Comparison of ENCODE assay signal across 15 cellular contexts in genomic region chr13:35478384-35479222, GRCh38. TPM values are rescaled to one million over a fixed set of nuclear protein-coding genes. Genes with fewer than 3 reads are reported as not detected.
DNase-seq lines count a peak whose midpoint lies in the region; ATAC-seq and TF ChIP-seq lines count a peak whose summit lies in the region.
"Had no signal": no experiment of that assay in that cellular context is flagged by ENCODE, and none has a peak within 500 bp of the region (broad histone marks: within the 10 kb centered on the region; RNA-seq: fewer than 3 reads in every experiment).

No MANE protein-coding gene starts in this region.

- H3K9me3 ChIP-seq in left ventricle myocardium inferior (replicated peaks) = no peaks in the 10 kb centered on the region
- H3K9me3 ChIP-seq: HAP-1 had no signal

- intact Hi-C loops in left ventricle myocardium inferior (cut with micrococcal nuclease) = no loop called here
- intact Hi-C loops in left ventricle myocardium superior (cut with micrococcal nuclease) = no loop called here
- intact Hi-C loops in activated T-helper 1 cell treated with anti-CD3 and anti-CD28 coated beads, Interleukin-12 subunit alpha, Interleukin-12 subunit beta, Interleukin-2, Interleukin-4 antibody, amounts not matched to agents 30 ng/mL and 10 ng/mL and 1 ng/mL, durations not matched to agents 14 hours and 24 hours and 36 hours (cut with micrococcal nuclease) = loop anchor here (10.0 kb wide), 1 partner anchor 534 kb away; the partner anchor contains the start of gene NBEA

- H3K9me3 Mint-ChIP-seq in stimulated activated naive CD8-positive, alpha-beta T cell treated with anti-CD3 and anti-CD28 coated beads, Interleukin-15, amount 100 ng/mL, for 72 hours = peaks cover 0 to 5% of the 10 kb centered on the region in 2 donors
- H3K9me3 Mint-ChIP-seq in activated T-helper 1 cell treated with anti-CD3 and anti-CD28 coated beads, Interleukin-12 subunit alpha, Interleukin-12 subunit beta, Interleukin-2, Interleukin-4 antibody, amounts not matched to agents 30 ng/mL and 10 ng/mL and 1 ng/mL, durations not matched to agents 14 hours and 24 hours and 36 hours = peaks cover 3% of the 10 kb centered on the region
- peaks cover 0 to 3% (median 2%) of the 10 kb centered on the region in 3 donors for H3K9me3 Mint-ChIP-seq in T-cell

- H3K4me1 Mint-ChIP-seq in stimulated activated naive CD8-positive, alpha-beta T cell treated with anti-CD3 and anti-CD28 coated beads, Interleukin-15, amount 100 ng/mL, for 72 hours = peaks cover 40% of the 10 kb centered on the region
- peaks cover 30% of the 10 kb centered on the region for H3K4me1 Mint-ChIP-seq in activated T-helper 1 cell treated with anti-CD3 and anti-CD28 coated beads, Interleukin-12 subunit alpha, Interleukin-12 subunit beta, Interleukin-2, Interleukin-4 antibody, amounts not matched to agents 30 ng/mL and 10 ng/mL and 1 ng/mL, durations not matched to agents 14 hours and 24 hours and 36 hours (ENCODE audit: low read depth)
- H3K4me1 Mint-ChIP-seq in T-cell = peaks cover 19 to 41% (median 27%) of the 10 kb centered on the region in 3 donors

- H3K4me3 ChIP-seq in left ventricle myocardium inferior (peak overlapping the region; percentile 15), astrocyte of the cerebellum (ENCODE audit: low read depth, low read length) (peak overlapping the region; percentile 1)
- H3K4me3 ChIP-seq: HAP-1 had no signal

- in situ Hi-C loops in astrocyte of the cerebellum (cut with HindIII; ENCODE audit: low sequenced_read_pairs) = no loop called here

- no peak for TF ChIP-seq CTCF in left ventricle myocardium inferior (IDR thresholded peaks at IDR 0.05; ENCODE audit: borderline replicate concordance)
- no peak for TF ChIP-seq CTCF in astrocyte of the cerebellum (IDR thresholded peaks at IDR 0.05; ENCODE audit: low read depth, low read length, missing control alignments)
- no peak for TF ChIP-seq CTCF in GM10266 (IDR thresholded peaks at IDR 0.05; ENCODE audit: control insufficient read depth, insufficient read depth, low read depth, missing control alignments)

- no peaks in the 10 kb centered on the region for H3K27me3 ChIP-seq in left ventricle myocardium inferior (ENCODE audit: low read depth)

- H3K36me3 Mint-ChIP-seq in activated T-helper 1 cell treated with anti-CD3 and anti-CD28 coated beads, Interleukin-12 subunit alpha, Interleukin-12 subunit beta, Interleukin-2, Interleukin-4 antibody, amounts not matched to agents 30 ng/mL and 10 ng/mL and 1 ng/mL, durations not matched to agents 14 hours and 24 hours and 36 hours (ENCODE audit: low read depth) = peaks cover 4% of the 10 kb centered on the region
- peaks cover 4% of the 10 kb centered on the region for H3K36me3 Mint-ChIP-seq in T-cell

- H3K4me3 Mint-ChIP-seq in stimulated activated naive CD8-positive, alpha-beta T cell treated with anti-CD3 and anti-CD28 coated beads, Interleukin-15, amount 100 ng/mL, for 72 hours = peak overlapping the region; percentile 67 to 74
- no peak overlapping the region for H3K4me3 Mint-ChIP-seq in activated T-helper 1 cell treated with anti-CD3 and anti-CD28 coated beads, Interleukin-12 subunit alpha, Interleukin-12 subunit beta, Interleukin-2, Interleukin-4 antibody, amounts not matched to agents 30 ng/mL and 10 ng/mL and 1 ng/mL, durations not matched to agents 14 hours and 24 hours and 36 hours
- peak overlapping the region in 1 of 3 donors; percentile 55 for H3K4me3 Mint-ChIP-seq in T-cell
- H3K4me3 Mint-ChIP-seq: activated B cell treated with CpG ODN at 0.5 μM for 24 hours had no signal

- no peak overlapping the region for H3K27ac Mint-ChIP-seq in stimulated activated naive CD8-positive, alpha-beta T cell treated with anti-CD3 and anti-CD28 coated beads, Interleukin-15, amount 100 ng/mL, for 72 hours
- H3K27ac Mint-ChIP-seq in activated T-helper 1 cell treated with anti-CD3 and anti-CD28 coated beads, Interleukin-12 subunit alpha, Interleukin-12 subunit beta, Interleukin-2, Interleukin-4 antibody, amounts not matched to agents 30 ng/mL and 10 ng/mL and 1 ng/mL, durations not matched to agents 14 hours and 24 hours and 36 hours = no peak overlapping the region
- no peak overlapping the region for H3K27ac Mint-ChIP-seq in T-cell
- H3K27ac Mint-ChIP-seq: activated B cell treated with CpG ODN at 0.5 μM for 24 hours had no signal

- H3K27ac ChIP-seq in left ventricle myocardium inferior (replicated peaks) = no peak overlapping the region

- peaks cover 54% of the 10 kb centered on the region for H3K27me3 Mint-ChIP-seq in stimulated activated naive CD8-positive, alpha-beta T cell treated with anti-CD3 and anti-CD28 coated beads, Interleukin-15, amount 100 ng/mL, for 72 hours
- peaks cover 61% of the 10 kb centered on the region for H3K27me3 Mint-ChIP-seq in activated T-helper 1 cell treated with anti-CD3 and anti-CD28 coated beads, Interleukin-12 subunit alpha, Interleukin-12 subunit beta, Interleukin-2, Interleukin-4 antibody, amounts not matched to agents 30 ng/mL and 10 ng/mL and 1 ng/mL, durations not matched to agents 14 hours and 24 hours and 36 hours (ENCODE audit: insufficient read depth)
- H3K27me3 Mint-ChIP-seq in T-cell = peaks cover 46 to 55% of the 10 kb centered on the region in 2 donors

- peaks cover 3% of the 10 kb centered on the region for H3K36me3 ChIP-seq in left ventricle myocardium inferior
- H3K36me3 ChIP-seq: HAP-1 had no signal

- peaks cover 11% of the 10 kb centered on the region for H3K4me1 ChIP-seq in left ventricle myocardium inferior

- CTCF ChIA-PET in T-cell (lab: Charles Lee) = interaction anchor here in 1 of 2 donors (0.6 kb wide), 1 partner anchor 545 kb away, joined by 3 read pairs; no protein-coding TSS in a partner anchor

- POLR2A ChIA-PET in T-cell (lab: Charles Lee) = no interaction called here

- DNase-seq in left ventricle myocardium inferior = no peak
- no peak for DNase-seq in left ventricle myocardium superior
- DNase-seq in astrocyte of the cerebellum (ENCODE audit: low read depth) = no peak
- DNase-seq in left kidney (ENCODE audit: low read depth, low spot score) = peak; percentile 56
- DNase-seq in stimulated activated naive CD8-positive, alpha-beta T cell treated with anti-CD3 and anti-CD28 coated beads, Interleukin-15, amount 100 ng/mL, for 72 hours = no peak
- no peak for DNase-seq in GM10266 (ENCODE audit: extremely low spot score)
- no peak for DNase-seq in activated T-helper 1 cell treated with anti-CD3 and anti-CD28 coated beads, Interleukin-12 subunit alpha, Interleukin-12 subunit beta, Interleukin-2, Interleukin-4 antibody, amounts not matched to agents 30 ng/mL and 10 ng/mL and 1 ng/mL, durations not matched to agents 14 hours and 24 hours and 36 hours (ENCODE audit: low spot score)
- no peak for DNase-seq in T-cell
- DNase-seq: activated B cell treated with CpG ODN at 0.5 μM for 24 hours; activated effector memory CD4-positive, alpha-beta T cell treated with anti-CD3 and anti-CD28 coated beads, Interleukin-2, amount 50 U/mL, for 16 hours; cortex of kidney; NCI-H446; stimulated activated CD4-positive, alpha-beta T cell treated with anti-CD3 and anti-CD28 coated beads, Interleukin-15, amount 100 ng/mL, for 24 hours; stimulated activated naive CD4-positive, alpha-beta T cell had no signal

- ATAC-seq in left ventricle myocardium superior (no peak), T-cell (replicated peaks in 1 of 4) (no peak)
- peak; percentile 37 for ATAC-seq in stimulated activated naive CD8-positive, alpha-beta T cell treated with anti-CD3 and anti-CD28 coated beads, Interleukin-15, amount 100 ng/mL, for 72 hours

RNA-seq across cellular contexts. Expression of gene MAB21L1, which starts 2.1 kb away (rescaled TPM):
- total RNA-seq in left ventricle myocardium inferior = 0.47 TPM
- 0.30 TPM for total RNA-seq in left ventricle myocardium superior
- not detected in 2 replicates for total RNA-seq in activated T-helper 1 cell treated with anti-CD3 and anti-CD28 coated beads, Interleukin-12 subunit alpha, Interleukin-12 subunit beta, Interleukin-2, Interleukin-4 antibody, amounts not matched to agents 30 ng/mL and 10 ng/mL and 1 ng/mL, durations not matched to agents 14 hours and 24 hours and 36 hours
- total RNA-seq in T-cell = not detected
- total RNA-seq: activated B cell treated with CpG ODN at 0.5 μM for 24 hours had no signal
